Comparison of ENCODE assay signal across 11 cellular contexts in genomic region chr7:121023683-121024507, GRCh38. TPM values are rescaled to one million over a fixed set of nuclear protein-coding genes. Genes with fewer than 3 reads are reported as not detected.
DNase-seq lines count a peak whose midpoint lies in the region; ATAC-seq and TF ChIP-seq lines count a peak whose summit lies in the region.
"Had no signal": no experiment of that assay in that cellular context is flagged by ENCODE, and none has a peak within 500 bp of the region (broad histone marks: within the 10 kb centered on the region; RNA-seq: fewer than 3 reads in every experiment).

No MANE protein-coding gene starts in this region.

- peaks cover 78% of the 10 kb centered on the region for H3K4me1 Mint-ChIP-seq in mesothelial cell of epicardium
- no peaks in the 10 kb centered on the region for H3K4me1 Mint-ChIP-seq in CD4-positive, alpha-beta T cell (ENCODE audit: low read depth)
- H3K4me1 Mint-ChIP-seq: naive B cell had no signal

- POLR2A ChIA-PET in CD4-positive, alpha-beta T cell (lab: Charles Lee), result no interaction called here

- DNase-seq in brain microvascular endothelial cell, result no peak
- DNase-seq in mesothelial cell of epicardium (ENCODE audit: low spot score in 2 of 2, unreplicated experiment in 2 of 2), result no peak
- no peak for DNase-seq in upper lobe of left lung
- no peak for DNase-seq in CD4-positive, alpha-beta T cell
- DNase-seq in SKM-1 treated with dmso at 0.1 percent for 144 hours (lab: John Stamatoyannopoulos, UW; ENCODE audit: unreplicated experiment), result no peak
- no peak for DNase-seq in activated CD4-positive, alpha-beta T cell treated with anti-CD3 and anti-CD28 coated beads, Interleukin-2, amount 50 U/mL, for 48 hours
- DNase-seq: activated CD4-positive, alpha-beta memory T cell treated with anti-CD3 and anti-CD28 coated beads for 36 hours; amygdala; GF-D8; naive B cell had no signal

- H3K9me3 ChIP-seq in upper lobe of left lung, result no peaks in the 10 kb centered on the region
- H3K9me3 ChIP-seq in CD4-positive, alpha-beta T cell (ENCODE audit: control insufficient read depth, low read length), result no peaks in the 10 kb centered on the region

- 51 to 57% methylated on average over 8 of the region's 8 CpGs for WGBS in upper lobe of left lung, 2 donors

- H3K36me3 ChIP-seq in brain microvascular endothelial cell (replicated peaks) (no peaks in the 10 kb centered on the region), upper lobe of left lung (no peaks in the 10 kb centered on the region)

- peak overlapping the region; percentile 88 for H3K27ac Mint-ChIP-seq in mesothelial cell of epicardium
- no peak overlapping the region for H3K27ac Mint-ChIP-seq in CD4-positive, alpha-beta T cell
- H3K27ac Mint-ChIP-seq: activated CD4-positive, alpha-beta memory T cell treated with anti-CD3 and anti-CD28 coated beads for 36 hours; naive B cell had no signal

- H3K4me3 Mint-ChIP-seq in mesothelial cell of epicardium, result no peak overlapping the region
- no peak overlapping the region for H3K4me3 Mint-ChIP-seq in CD4-positive, alpha-beta T cell
- H3K4me3 Mint-ChIP-seq: activated CD4-positive, alpha-beta memory T cell treated with anti-CD3 and anti-CD28 coated beads for 36 hours; naive B cell had no signal

- intact Hi-C loops in CD4-positive, alpha-beta T cell (cut with DNase I, micrococcal nuclease), result no loop called here

- peak; percentile 50 for ATAC-seq in HG03442 (IDR thresholded peaks at IDR 0.05; ENCODE audit: unreplicated experiment)
- no peak for ATAC-seq in upper lobe of left lung (ENCODE audit: low FRiP score in 2 of 2)
- ATAC-seq in CD4-positive, alpha-beta T cell (ENCODE audit: poor library complexity), result no peak

- H3K27ac ChIP-seq in brain microvascular endothelial cell (peak overlapping the region; percentile 59), upper lobe of left lung (peak overlapping the region in 3 of 4 donors; percentile 35 to 56 (median 40))
- H3K27ac ChIP-seq in CD4-positive, alpha-beta T cell (ENCODE audit: low read depth, low read length), result no peak overlapping the region

- in situ Hi-C loops in brain microvascular endothelial cell (cut with HindIII; ENCODE audit: low pct_ligation_motif_present, low sequenced_read_pairs), result no loop called here

- CTCF ChIA-PET in CD4-positive, alpha-beta T cell (lab: Charles Lee), result interaction anchor here (1.7 kb wide), 1 partner anchor 15 kb away, joined by 4 read pairs; no protein-coding TSS in a partner anchor

- no peak for TF ChIP-seq CTCF in brain microvascular endothelial cell (IDR thresholded peaks at IDR 0.05; ENCODE audit: low read depth, low read length, missing control alignments)
- no peak for TF ChIP-seq CTCF in mesothelial cell of epicardium (IDR thresholded peaks at IDR 0.05; ENCODE audit: unreplicated experiment)
- no peak for TF ChIP-seq CTCF in upper lobe of left lung (IDR thresholded peaks at IDR 0.05)
- TF ChIP-seq CTCF in CD4-positive, alpha-beta T cell (IDR thresholded peaks at IDR 0.05), result no peak

- no peaks in the 10 kb centered on the region for H3K27me3 Mint-ChIP-seq in mesothelial cell of epicardium (ENCODE audit: low read depth)
- peaks cover 23% of the 10 kb centered on the region for H3K27me3 Mint-ChIP-seq in CD4-positive, alpha-beta T cell

- no peak for TF ChIP-seq EP300 in upper lobe of left lung (IDR thresholded peaks at IDR 0.05)

- peaks cover 3% of the 10 kb centered on the region for H3K36me3 Mint-ChIP-seq in mesothelial cell of epicardium
- H3K36me3 Mint-ChIP-seq in CD4-positive, alpha-beta T cell (ENCODE audit: low read depth), result no peaks in the 10 kb centered on the region
- H3K36me3 Mint-ChIP-seq: activated CD4-positive, alpha-beta memory T cell treated with anti-CD3 and anti-CD28 coated beads for 36 hours; naive B cell had no signal

- H3K9me3 Mint-ChIP-seq in mesothelial cell of epicardium, result peaks cover 14% of the 10 kb centered on the region
- H3K9me3 Mint-ChIP-seq in CD4-positive, alpha-beta T cell, result no peaks in the 10 kb centered on the region
- H3K9me3 Mint-ChIP-seq: activated CD4-positive, alpha-beta memory T cell treated with anti-CD3 and anti-CD28 coated beads for 36 hours had no signal

- no peak overlapping the region for H3K4me3 ChIP-seq in brain microvascular endothelial cell (ENCODE audit: low read depth, low read length)
- no peak overlapping the region for H3K4me3 ChIP-seq in upper lobe of left lung

- H3K27me3 ChIP-seq in brain microvascular endothelial cell (replicated peaks) (no peaks in the 10 kb centered on the region), upper lobe of left lung (no peaks in the 10 kb centered on the region)
- H3K27me3 ChIP-seq in CD4-positive, alpha-beta T cell (ENCODE audit: control insufficient read depth, insufficient read depth, low read length), result no peaks in the 10 kb centered on the region

- H3K4me1 ChIP-seq in upper lobe of left lung, result peaks cover 22 to 31% (median 25%) of the 10 kb centered on the region in 4 donors

- no peak for TF ChIP-seq POLR2A in upper lobe of left lung (IDR thresholded peaks at IDR 0.05)

RNA-seq across cellular contexts. Expression of gene CPED1, which starts 35.4 kb away (rescaled TPM):
- 23.9 to 26.4 TPM (median 25.6 TPM) in 3 replicates for total RNA-seq in mesothelial cell of epicardium
- total RNA-seq in upper lobe of left lung, result 10 to 100 TPM; 12.9 to 31.6 (median 18.1) TPM
- total RNA-seq in CD4-positive, alpha-beta T cell, result under 1 TPM; 0.08 to 0.19 TPM
- total RNA-seq: activated CD4-positive, alpha-beta memory T cell treated with anti-CD3 and anti-CD28 coated beads for 36 hours had no signal

Comparison
In these comparisons a context has a peak if more than half of its experiments do, and no peak if none do; other contexts are left out.
1. RNA of gene CPED1, which starts 35.4 kb away (total RNA-seq): 23.9 to 26.4 TPM in mesothelial cell of epicardium and 12.9 to 31.6 TPM in upper lobe of left lung; 0.08 to 0.19 TPM in CD4-positive, alpha-beta T cell; every median in the first group is over 10 times any median in the second.